In the genomic region with DNA sequence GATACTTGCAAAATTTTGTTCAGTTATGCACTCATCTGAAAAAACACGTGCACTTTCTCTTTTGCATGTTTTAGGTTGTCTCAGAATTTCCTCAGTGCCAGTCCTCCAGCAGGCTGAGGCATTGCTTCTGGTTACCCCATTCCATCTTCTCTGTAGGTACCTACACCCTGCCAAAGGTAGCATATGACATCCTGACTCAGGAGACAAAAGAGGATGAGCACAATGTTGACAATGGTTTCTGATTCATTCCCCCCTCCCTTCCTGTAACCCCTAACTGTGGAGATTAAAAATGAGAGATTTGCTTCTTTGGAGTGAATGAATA, we compare ENCODE assay signal across 14 cellular contexts.
DNase-seq lines count a peak whose midpoint lies in the region; ATAC-seq and TF ChIP-seq lines count a peak whose summit lies in the region.
"Had no signal": no experiment of that assay in that cellular context is flagged by ENCODE, and none has a peak within 500 bp of the region (broad histone marks: within the 10 kb centered on the region; RNA-seq: fewer than 3 reads in every experiment).

No MANE protein-coding gene starts in this region.

- H3K27ac ChIP-seq in H9 (ENCODE audit: insufficient read length, low read depth, low read length): no peak overlapping the region

- no peak overlapping the region for H3K14ac ChIP-seq in H9 (ENCODE audit: insufficient read depth, low read length)

- H3K9ac ChIP-seq in H9 (ENCODE audit: extremely low read depth, insufficient read length, low read length): no peak overlapping the region

- H2BK20ac ChIP-seq in H9 (ENCODE audit: low read depth, low read length, poor library complexity, severe bottlenecking): no peak overlapping the region

- H3T11ph ChIP-seq in H9 (ENCODE audit: low read length): no peak overlapping the region

- H2BK15ac ChIP-seq in H9 (ENCODE audit: low read depth, low read length): no peak overlapping the region

- DNase-seq in fibroblast of mammary gland (ENCODE audit: low read depth) (peak; percentile 5), H9 (no peak), T1000 (lab: John Stamatoyannopoulos, UW) (no peak), NCI-H2196 (lab: John Stamatoyannopoulos, UW; ENCODE audit: unreplicated experiment) (no peak)
- no peak for DNase-seq in activated effector memory CD4-positive, alpha-beta T cell treated with Interleukin-2 at 50 U/mL for 16 hours
- DNase-seq: activated T-cell treated with anti-CD3 and anti-CD28 coated beads, Interleukin-2, amount 50 U/mL, for 4 hours; Caco-2; immature natural killer cell; NCI-H1048; small intestine had no signal

- H3K56ac ChIP-seq in H9 (ENCODE audit: insufficient read length, low read depth, low read length): no peak overlapping the region

- no peaks in the 10 kb centered on the region for H3K9me3 ChIP-seq in H9 (ENCODE audit: control insufficient read depth, low read depth, low read length)
- H3K9me3 ChIP-seq: Caco-2 had no signal

- no peak overlapping the region for H2BK120ac ChIP-seq in H9 (ENCODE audit: low read depth, low read length, poor library complexity, severe bottlenecking)

- no peaks in the 10 kb centered on the region for H3K9me3 Mint-ChIP-seq in H9
- H3K9me3 Mint-ChIP-seq: activated T-cell treated with anti-CD3 and anti-CD28 coated beads, Interleukin-2, amount 50 U/mL, for 4 hours had no signal

- H3K27me3 ChIP-seq in H9 (ENCODE audit: insufficient read depth, low read length): no peaks in the 10 kb centered on the region

- H2AFZ ChIP-seq in H9 (ENCODE audit: low read length): no peak overlapping the region

- H2BK5ac ChIP-seq in H9 (ENCODE audit: insufficient read length, low read length): no peak overlapping the region

- no peak overlapping the region for H3K4me3 ChIP-seq in fibroblast of mammary gland (ENCODE audit: control insufficient read depth, low read depth, low read length)

- H2BK12ac ChIP-seq in H9 (ENCODE audit: insufficient read length, low read depth, low read length): no peak overlapping the region

- H3K27ac Mint-ChIP-seq in H9: no peak overlapping the region
- H3K27ac Mint-ChIP-seq: immature natural killer cell had no signal

- H3K79me2 ChIP-seq in H9 (ENCODE audit: insufficient read depth, low read length): no peaks in the 10 kb centered on the region

- no peaks in the 10 kb centered on the region for H3K36me3 Mint-ChIP-seq in H9 (ENCODE audit: insufficient read depth in 1 of 3, low read depth in 3 of 3)
- H3K36me3 Mint-ChIP-seq: immature natural killer cell had no signal

- H4K20me1 ChIP-seq in H9 (ENCODE audit: control insufficient read depth, insufficient read depth, insufficient read length): no peaks in the 10 kb centered on the region

- no peak overlapping the region for H3K4me2 ChIP-seq in H9 (ENCODE audit: insufficient read depth, insufficient read length, low read length)

- H3K23ac ChIP-seq in H9 (ENCODE audit: insufficient read length, low read depth, low read length): no peak overlapping the region

- H4K5ac ChIP-seq in H9 (ENCODE audit: insufficient read length, low read depth, low read length): no peak overlapping the region

- H3K4me3 Mint-ChIP-seq in H9: no peak overlapping the region
- H3K4me3 Mint-ChIP-seq: activated T-cell treated with anti-CD3 and anti-CD28 coated beads, Interleukin-2, amount 50 U/mL, for 4 hours; immature natural killer cell had no signal

- H3K18ac ChIP-seq in H9 (ENCODE audit: insufficient read length, low read depth, low read length): no peak overlapping the region

- H3K4me1 ChIP-seq in H9 (ENCODE audit: insufficient read depth, low read length): no peaks in the 10 kb centered on the region

- no peaks in the 10 kb centered on the region for H3K23me2 ChIP-seq in H9 (ENCODE audit: insufficient read length, low read depth, low read length, poor library complexity, severe bottlenecking)

- H2AK5ac ChIP-seq in H9 (ENCODE audit: insufficient read length, low read length): no peak overlapping the region

- no peak overlapping the region for H3K4ac ChIP-seq in H9 (ENCODE audit: low read depth, low read length)

- TF ChIP-seq CTCF in fibroblast of mammary gland (conservative IDR thresholded peaks at IDR 0.05; ENCODE audit: control insufficient read depth, insufficient read depth, low read depth, low read length) (no peak), H9 (conservative IDR thresholded peaks at IDR 0.05) (no peak)

- WGBS in H9 (ENCODE audit: extremely low coverage, insufficient read length, low lambda C conversion rate): no CpG with 5 or more reads among the region's 1 CpG

- ATAC-seq in GM18861 (IDR thresholded peaks at IDR 0.05; ENCODE audit: unreplicated experiment): peak; percentile 41
- ATAC-seq in GM21576 (IDR thresholded peaks at IDR 0.05; ENCODE audit: unreplicated experiment): peak; percentile 62
- ATAC-seq in HG03378 (IDR thresholded peaks at IDR 0.05; ENCODE audit: unreplicated experiment): peak; percentile 61
- ATAC-seq: activated T-cell treated with anti-CD3 and anti-CD28 coated beads, Interleukin-2, amount 50 U/mL, for 4 hours; esophagus mucosa had no signal

- H4K8ac ChIP-seq in H9 (replicated peaks; ENCODE audit: insufficient read length, low read depth, low read length): no peak overlapping the region

- H3K4me1 Mint-ChIP-seq in H9: no peaks in the 10 kb centered on the region
- H3K4me1 Mint-ChIP-seq: immature natural killer cell had no signal

- H4K91ac ChIP-seq in H9 (ENCODE audit: insufficient read length, low read depth, low read length): no peak overlapping the region

- no peaks in the 10 kb centered on the region for H3K27me3 Mint-ChIP-seq in H9 (ENCODE audit: low read depth)

- H3K79me1 ChIP-seq in H9 (ENCODE audit: insufficient read depth, low read depth, low read length, poor library complexity, severe bottlenecking): no peaks in the 10 kb centered on the region
